Comparison of ENCODE assay signal across 1 cellular context in genomic region chr16:12260647-12261262, GRCh38.
TF ChIP-seq lines count a peak whose summit lies in the region.

No MANE protein-coding gene starts in this region.

TF ChIP-seq in K562, 482 proteins besides CTCF, POLR2A, EP300 and RAD21 (continued from another document):
- TF ChIP-seq TCF7L2 (IDR thresholded peaks at IDR 0.05; ENCODE audit: low read depth, low read length) (no peak), MECOM (CRISPR knock-in tag; IDR thresholded peaks at IDR 0.05) (no peak), ARID2 (IDR thresholded peaks at IDR 0.05) (no peak), ATF1 (CRISPR knock-in tag; IDR thresholded peaks at IDR 0.05) (no peak), ATF1 (tag; IDR thresholded peaks at IDR 0.05) (0 out of 2 replicates have a peak, but pooled peaks have one; percentile 2), U2AF2 (optimal IDR thresholded peaks at IDR 0.05; ENCODE audit: low read depth, low read length) (no peak), SMC3 (conservative IDR thresholded peaks at IDR 0.05; ENCODE audit: insufficient read depth, low read depth, low read length) (peak; percentile 35; the same call in 1 of the 2 replicates), ZNF143 (CRISPR knock-in tag; IDR thresholded peaks at IDR 0.05) (no peak), FUS (optimal IDR thresholded peaks at IDR 0.05; ENCODE audit: low read depth, low read length) (no peak), POLR2G (IDR thresholded peaks at IDR 0.05; ENCODE audit: low read depth, low read length) (no peak), FOXJ2 (tag; IDR thresholded peaks at IDR 0.05) (no peak), ZFP1 (CRISPR knock-in tag; IDR thresholded peaks at IDR 0.05) (no peak), CREM (IDR thresholded peaks at IDR 0.05; ENCODE audit: low read depth) (0 out of 2 replicates have a peak, but pooled peaks have one; percentile 25), MAZ (CRISPR knock-in tag; conservative IDR thresholded peaks at IDR 0.05 in 1 of 2, IDR thresholded peaks at IDR 0.05 in 1 of 2) (peak in 1 of 2 experiments; percentile 47; a peak in 1 of 4 replicates), NFXL1 (CRISPR knock-in tag; IDR thresholded peaks at IDR 0.05) (no peak), FOXA1 (IDR thresholded peaks at IDR 0.05; ENCODE audit: borderline replicate concordance) (no peak), EGR1 (conservative IDR thresholded peaks at IDR 0.05) (0 out of 2 replicates have a peak, but pooled peaks have one; percentile 8), ZC3H11A (IDR thresholded peaks at IDR 0.05; ENCODE audit: low read depth, low read length) (no peak), TFAP4 (CRISPR knock-in tag; IDR thresholded peaks at IDR 0.05; ENCODE audit: borderline replicate concordance) (peak; percentile 90), MNT (conservative IDR thresholded peaks at IDR 0.05) (0 out of 4 replicates have a peak, but pooled peaks of 1 of the 2 experiments have one; percentile 33), KAT2B (IDR thresholded peaks at IDR 0.05; ENCODE audit: low read depth, low read length) (peak; percentile 94), L3MBTL2 (IDR thresholded peaks at IDR 0.05) (peak; percentile 12; the same call in 1 of the 2 replicates), GABPB2 (CRISPR knock-in tag; conservative IDR thresholded peaks at IDR 0.05) (no peak), ZNF3 (CRISPR knock-in tag; IDR thresholded peaks at IDR 0.05) (no peak), MYC (IDR thresholded peaks at IDR 0.05; ENCODE audit: low read depth, low read length) (peak; percentile 35; the same call in 1 of the 2 replicates), MYC (CRISPR knock-in tag; IDR thresholded peaks at IDR 0.05; ENCODE audit: borderline replicate concordance, low read depth) (no peak), ZBTB7A (IDR thresholded peaks at IDR 0.05; ENCODE audit: borderline replicate concordance, control insufficient read depth, low read depth, low read length) (peak; percentile 26; the same call in 1 of the 2 replicates), UBTF (IDR thresholded peaks at IDR 0.05; ENCODE audit: borderline replicate concordance in 1 of 2, low read depth in 2 of 2, low read length in 2 of 2) (0 out of 4 replicates have a peak, but pooled peaks of 1 of the 2 experiments have one; percentile 52)
- TF ChIP-seq, protein P1, sequence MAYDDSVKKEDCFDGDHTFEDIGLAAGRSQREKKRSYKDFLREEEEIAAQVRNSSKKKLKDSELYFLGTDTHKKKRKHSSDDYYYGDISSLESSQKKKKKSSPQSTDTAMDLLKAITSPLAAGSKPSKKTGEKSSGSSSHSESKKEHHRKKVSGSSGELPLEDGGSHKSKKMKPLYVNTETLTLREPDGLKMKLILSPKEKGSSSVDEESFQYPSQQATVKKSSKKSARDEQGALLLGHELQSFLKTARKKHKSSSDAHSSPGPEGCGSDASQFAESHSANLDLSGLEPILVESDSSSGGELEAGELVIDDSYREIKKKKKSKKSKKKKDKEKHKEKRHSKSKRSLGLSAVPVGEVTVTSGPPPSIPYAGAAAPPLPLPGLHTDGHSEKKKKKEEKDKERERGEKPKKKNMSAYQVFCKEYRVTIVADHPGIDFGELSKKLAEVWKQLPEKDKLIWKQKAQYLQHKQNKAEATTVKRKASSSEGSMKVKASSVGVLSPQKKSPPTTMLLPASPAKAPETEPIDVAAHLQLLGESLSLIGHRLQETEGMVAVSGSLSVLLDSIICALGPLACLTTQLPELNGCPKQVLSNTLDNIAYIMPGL (CRISPR knock-in tag; IDR thresholded peaks at IDR 0.05) = no peak
- TF ChIP-seq, protein P2, sequence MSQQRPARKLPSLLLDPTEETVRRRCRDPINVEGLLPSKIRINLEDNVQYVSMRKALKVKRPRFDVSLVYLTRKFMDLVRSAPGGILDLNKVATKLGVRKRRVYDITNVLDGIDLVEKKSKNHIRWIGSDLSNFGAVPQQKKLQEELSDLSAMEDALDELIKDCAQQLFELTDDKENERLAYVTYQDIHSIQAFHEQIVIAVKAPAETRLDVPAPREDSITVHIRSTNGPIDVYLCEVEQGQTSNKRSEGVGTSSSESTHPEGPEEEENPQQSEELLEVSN (IDR thresholded peaks at IDR 0.05; ENCODE audit: borderline replicate concordance in 1 of 2, extremely low read depth in 1 of 2, insufficient read depth in 1 of 2, insufficient read length in 1 of 2, low read depth in 1 of 2, low read length in 1 of 2, poor library complexity in 1 of 2, severe bottlenecking in 1 of 2) = peak in 1 of 2 experiments; percentile 21
- TF ChIP-seq, protein P3, sequence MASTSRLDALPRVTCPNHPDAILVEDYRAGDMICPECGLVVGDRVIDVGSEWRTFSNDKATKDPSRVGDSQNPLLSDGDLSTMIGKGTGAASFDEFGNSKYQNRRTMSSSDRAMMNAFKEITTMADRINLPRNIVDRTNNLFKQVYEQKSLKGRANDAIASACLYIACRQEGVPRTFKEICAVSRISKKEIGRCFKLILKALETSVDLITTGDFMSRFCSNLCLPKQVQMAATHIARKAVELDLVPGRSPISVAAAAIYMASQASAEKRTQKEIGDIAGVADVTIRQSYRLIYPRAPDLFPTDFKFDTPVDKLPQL (IDR thresholded peaks at IDR 0.05; ENCODE audit: extremely low read depth, insufficient read length) = no peak
- TF ChIP-seq, protein P4, sequence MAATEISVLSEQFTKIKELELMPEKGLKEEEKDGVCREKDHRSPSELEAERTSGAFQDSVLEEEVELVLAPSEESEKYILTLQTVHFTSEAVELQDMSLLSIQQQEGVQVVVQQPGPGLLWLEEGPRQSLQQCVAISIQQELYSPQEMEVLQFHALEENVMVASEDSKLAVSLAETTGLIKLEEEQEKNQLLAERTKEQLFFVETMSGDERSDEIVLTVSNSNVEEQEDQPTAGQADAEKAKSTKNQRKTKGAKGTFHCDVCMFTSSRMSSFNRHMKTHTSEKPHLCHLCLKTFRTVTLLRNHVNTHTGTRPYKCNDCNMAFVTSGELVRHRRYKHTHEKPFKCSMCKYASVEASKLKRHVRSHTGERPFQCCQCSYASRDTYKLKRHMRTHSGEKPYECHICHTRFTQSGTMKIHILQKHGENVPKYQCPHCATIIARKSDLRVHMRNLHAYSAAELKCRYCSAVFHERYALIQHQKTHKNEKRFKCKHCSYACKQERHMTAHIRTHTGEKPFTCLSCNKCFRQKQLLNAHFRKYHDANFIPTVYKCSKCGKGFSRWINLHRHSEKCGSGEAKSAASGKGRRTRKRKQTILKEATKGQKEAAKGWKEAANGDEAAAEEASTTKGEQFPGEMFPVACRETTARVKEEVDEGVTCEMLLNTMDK (IDR thresholded peaks at IDR 0.05; ENCODE audit: borderline replicate concordance, insufficient read depth, low read depth, low read length, poor library complexity, severe bottlenecking) = peak; percentile 93
- TF ChIP-seq, protein P5, sequence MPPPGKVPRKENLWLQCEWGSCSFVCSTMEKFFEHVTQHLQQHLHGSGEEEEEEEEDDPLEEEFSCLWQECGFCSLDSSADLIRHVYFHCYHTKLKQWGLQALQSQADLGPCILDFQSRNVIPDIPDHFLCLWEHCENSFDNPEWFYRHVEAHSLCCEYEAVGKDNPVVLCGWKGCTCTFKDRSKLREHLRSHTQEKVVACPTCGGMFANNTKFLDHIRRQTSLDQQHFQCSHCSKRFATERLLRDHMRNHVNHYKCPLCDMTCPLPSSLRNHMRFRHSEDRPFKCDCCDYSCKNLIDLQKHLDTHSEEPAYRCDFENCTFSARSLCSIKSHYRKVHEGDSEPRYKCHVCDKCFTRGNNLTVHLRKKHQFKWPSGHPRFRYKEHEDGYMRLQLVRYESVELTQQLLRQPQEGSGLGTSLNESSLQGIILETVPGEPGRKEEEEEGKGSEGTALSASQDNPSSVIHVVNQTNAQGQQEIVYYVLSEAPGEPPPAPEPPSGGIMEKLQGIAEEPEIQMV (tag; conservative IDR thresholded peaks at IDR 0.05; ENCODE audit: low read depth) = no peak
